Comparison of ENCODE assay signal across 8 cellular contexts in the genomic region with DNA sequence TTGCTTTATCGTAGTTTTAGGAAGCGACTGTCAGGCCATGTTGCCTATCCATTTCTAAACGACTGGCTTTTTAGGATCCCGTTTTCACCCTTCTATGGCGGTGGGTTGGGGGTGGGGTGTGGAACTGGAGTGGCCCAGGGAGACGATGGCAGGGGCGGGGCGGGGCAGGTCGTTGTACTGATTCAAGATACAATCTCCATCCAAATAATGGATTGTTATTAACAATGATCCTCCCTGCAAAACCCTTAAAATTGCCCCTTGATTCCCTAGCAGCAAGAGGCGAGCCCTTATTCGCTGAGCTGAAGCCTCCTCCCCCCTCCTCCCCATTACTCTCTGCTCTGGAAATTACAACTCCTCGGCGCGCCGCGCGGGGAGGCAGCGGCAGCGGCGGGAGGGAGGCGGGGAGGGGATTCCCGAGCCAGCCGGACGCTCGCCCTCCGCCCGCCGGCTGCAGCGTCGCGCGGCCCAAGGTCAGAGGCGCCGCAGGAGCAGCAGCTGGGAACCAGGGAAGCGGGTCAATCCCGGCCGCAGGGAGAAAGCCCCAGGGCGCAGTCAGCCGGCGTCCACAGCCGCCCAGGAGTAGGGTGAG.
DNase-seq lines count a peak whose midpoint lies in the region; ATAC-seq and TF ChIP-seq lines count a peak whose summit lies in the region.

Gene TRIM67, plus strand, starts transcription at position 348 of the 589 bp plus-strand sequence. CDS start 912 bp downstream, outside the sequence.

- H3K4me3 ChIP-seq in AG09309 (ENCODE audit: control insufficient read depth, low read depth, low read length) (peak within 1 kb of the TSS; percentile 17), HUES48 (ENCODE audit: low read depth, low read length) (peak within 1 kb of the TSS; percentile 62), WI38 (ENCODE audit: low read depth, low read length) (peak within 1 kb of the TSS; percentile 30)

- H3K4me1 ChIP-seq in HUES48 (ENCODE audit: control insufficient read depth, insufficient read depth, low read length): no peaks in the 10 kb centered on the region; the same call in 1 of the 2 replicates

- DNase-seq in AG09309 (ENCODE audit: low read depth): no peak
- DNase-seq in iPS-NIHi11 (ENCODE audit: low spot score): peak; percentile 80
- no peak for DNase-seq in stimulated activated naive CD8-positive, alpha-beta T cell treated with anti-CD3 and anti-CD28 coated beads, Interleukin-15, amount 100 ng/mL, for 72 hours
- no peak for DNase-seq in T-helper 2 cell
- no peak for DNase-seq in HCEC 1CT

- H3K27ac Mint-ChIP-seq in stimulated activated naive CD8-positive, alpha-beta T cell treated with anti-CD3 and anti-CD28 coated beads, Interleukin-15, amount 100 ng/mL, for 72 hours: no peak within 1 kb of the TSS

- ATAC-seq in stimulated activated naive CD8-positive, alpha-beta T cell treated with anti-CD3 and anti-CD28 coated beads, Interleukin-15, amount 100 ng/mL, for 72 hours: peak; percentile 36
- ATAC-seq in GM21526 (IDR thresholded peaks at IDR 0.05; ENCODE audit: low FRiP score, unreplicated experiment): no peak

- no peaks in the 10 kb centered on the region; the same call in 1 of the 2 replicates for H3K9me3 ChIP-seq in HUES48 (ENCODE audit: control insufficient read depth, insufficient read depth, low read length)

- no peak for TF ChIP-seq CTCF in AG09309 (IDR thresholded peaks at IDR 0.05; ENCODE audit: control insufficient read depth, insufficient read depth, low read depth, low read length, missing control alignments)
- no peak for TF ChIP-seq CTCF in WI38 (IDR thresholded peaks at IDR 0.05; ENCODE audit: low read depth, low read length)

- peaks cover 89% of the 10 kb centered on the region for H3K27me3 ChIP-seq in HUES48 (ENCODE audit: control insufficient read depth, insufficient read depth, low read length)

- H3K4me1 Mint-ChIP-seq in stimulated activated naive CD8-positive, alpha-beta T cell treated with anti-CD3 and anti-CD28 coated beads, Interleukin-15, amount 100 ng/mL, for 72 hours: peaks cover 20% of the 10 kb centered on the region

- peaks cover 97% of the 10 kb centered on the region for H3K27me3 Mint-ChIP-seq in stimulated activated naive CD8-positive, alpha-beta T cell treated with anti-CD3 and anti-CD28 coated beads, Interleukin-15, amount 100 ng/mL, for 72 hours

- H3K9ac ChIP-seq in HUES48 (ENCODE audit: low read depth, low read length): no peak within 1 kb of the TSS

- no peaks in the 10 kb centered on the region for H3K9me3 Mint-ChIP-seq in stimulated activated naive CD8-positive, alpha-beta T cell treated with anti-CD3 and anti-CD28 coated beads, Interleukin-15, amount 100 ng/mL, for 72 hours

- H3K4me3 Mint-ChIP-seq in stimulated activated naive CD8-positive, alpha-beta T cell treated with anti-CD3 and anti-CD28 coated beads, Interleukin-15, amount 100 ng/mL, for 72 hours: peak within 1 kb of the TSS; percentile 55 to 73

- no peaks in the 10 kb centered on the region for H3K36me3 ChIP-seq in HUES48 (ENCODE audit: control insufficient read depth, insufficient read depth, low read length)

- H3K27ac ChIP-seq in HUES48 (ENCODE audit: low read depth, low read length): no peak within 1 kb of the TSS
